In the genomic region with DNA sequence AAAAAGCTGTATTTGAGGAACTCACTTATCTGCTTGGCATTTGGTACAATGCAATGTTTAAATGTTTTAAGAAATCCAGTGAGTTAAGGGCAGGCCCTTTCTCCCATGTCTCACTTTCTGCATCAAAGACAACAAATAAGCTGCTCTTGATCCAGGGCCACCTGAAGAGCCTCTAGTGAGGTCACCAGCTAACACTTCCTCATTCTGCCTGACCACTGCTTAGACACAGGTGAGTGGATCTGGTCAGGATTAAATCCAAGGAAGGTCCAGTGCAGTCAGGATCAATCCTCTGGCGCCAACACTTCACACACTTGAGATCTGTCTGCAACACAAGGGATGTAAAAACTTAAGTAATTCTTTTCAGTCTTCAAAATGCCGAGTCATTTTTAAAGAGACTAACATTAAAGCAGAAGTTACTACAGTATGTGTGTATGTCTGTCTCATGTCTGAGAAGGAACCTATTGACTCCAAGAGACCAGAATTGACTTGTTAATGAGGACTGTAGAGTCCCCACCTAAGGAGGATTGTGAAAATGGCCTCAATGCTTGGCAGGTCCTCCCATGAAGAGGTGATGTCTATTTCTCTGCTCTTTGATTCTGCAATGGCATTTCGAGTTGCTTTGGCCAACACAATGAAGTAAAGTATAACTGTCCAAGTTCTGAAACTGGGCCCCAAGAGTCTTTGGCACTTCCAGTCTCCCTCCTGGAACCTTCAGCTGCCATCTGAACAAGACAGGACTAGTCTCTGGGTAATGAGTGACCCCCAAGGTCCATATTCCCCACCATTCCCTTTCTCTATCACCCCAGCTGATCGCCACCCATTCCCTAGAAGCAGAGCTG, we compare ENCODE assay signal across 11 cellular contexts. TPM values are rescaled to one million over a fixed set of nuclear protein-coding genes. Genes with fewer than 3 reads are reported as not detected.
DNase-seq lines count a peak whose midpoint lies in the region; ATAC-seq and TF ChIP-seq lines count a peak whose summit lies in the region.
"Had no signal": no experiment of that assay in that cellular context is flagged by ENCODE, and none has a peak within 500 bp of the region (broad histone marks: within the 10 kb centered on the region; RNA-seq: fewer than 3 reads in every experiment).

No MANE protein-coding gene starts in this region.

- H3K9me3 ChIP-seq in tibial artery: no peaks in the 10 kb centered on the region

- no peak overlapping the region for H3K4me3 Mint-ChIP-seq in activated T-cell treated with anti-CD3 and anti-CD28 coated beads, Interleukin-2, amount 50 U/mL, for 72 hours
- H3K4me3 Mint-ChIP-seq: nephron had no signal

- H3K27ac Mint-ChIP-seq in activated T-cell treated with anti-CD3 and anti-CD28 coated beads, Interleukin-2, amount 50 U/mL, for 72 hours: peak overlapping the region; percentile 8
- H3K27ac Mint-ChIP-seq: nephron had no signal

- peaks cover 0 to 2% of the 10 kb centered on the region in 2 donors for H3K36me3 Mint-ChIP-seq in activated T-cell treated with anti-CD3 and anti-CD28 coated beads, Interleukin-2, amount 50 U/mL, for 72 hours (ENCODE audit: insufficient read depth in 2 of 2)

- peaks cover 0 to 92% (median 60%) of the 10 kb centered on the region in 4 donors for H3K4me1 ChIP-seq in tibial artery

- TF ChIP-seq CTCF in tibial artery (IDR thresholded peaks at IDR 0.05): no peak

- H3K27me3 Mint-ChIP-seq in activated T-cell treated with anti-CD3 and anti-CD28 coated beads, Interleukin-2, amount 50 U/mL, for 72 hours (ENCODE audit: low read depth): no peaks in the 10 kb centered on the region

- no peak for DNase-seq in activated T-cell treated with anti-CD3 and anti-CD28 coated beads, Interleukin-2, amount 50 U/mL, for 72 hours
- no peak for DNase-seq in activated T-cell treated with anti-CD3 and anti-CD28 coated beads for 4 hours
- DNase-seq in tibial artery: no peak
- DNase-seq: foreskin melanocyte, NCI-H510A had no signal

- no peak for ATAC-seq in activated T-cell treated with anti-CD3 and anti-CD28 coated beads, Interleukin-2, amount 50 U/mL, for 72 hours (replicated peaks in 1 of 2)
- ATAC-seq in HG03565 (IDR thresholded peaks at IDR 0.05; ENCODE audit: unreplicated experiment) (peak; percentile 38), esophagus mucosa (peak; percentile 8), GM21576 (IDR thresholded peaks at IDR 0.05; ENCODE audit: unreplicated experiment) (no peak), HG02870 (IDR thresholded peaks at IDR 0.05; ENCODE audit: unreplicated experiment) (no peak), HG03175 (IDR thresholded peaks at IDR 0.05; ENCODE audit: unreplicated experiment) (no peak)

- peaks cover 30% of the 10 kb centered on the region for H3K4me1 Mint-ChIP-seq in activated T-cell treated with anti-CD3 and anti-CD28 coated beads, Interleukin-2, amount 50 U/mL, for 72 hours (ENCODE audit: low read depth)

- H3K4me3 ChIP-seq in tibial artery: no peak overlapping the region

- no peaks in the 10 kb centered on the region for H3K9me3 Mint-ChIP-seq in activated T-cell treated with anti-CD3 and anti-CD28 coated beads, Interleukin-2, amount 50 U/mL, for 72 hours
- H3K9me3 Mint-ChIP-seq: nephron had no signal

- no peaks in the 10 kb centered on the region for H3K27me3 ChIP-seq in tibial artery

- intact Hi-C loops in tibial artery (cut with DNase I; ENCODE audit: low total_unique reads): no loop called here

- peak overlapping the region; percentile 77 to 80 for H3K27ac ChIP-seq in tibial artery

- H3K36me3 ChIP-seq in tibial artery: no peaks in the 10 kb centered on the region

RNA-seq across cellular contexts. Expression of a gene that starts 43.1 kb away (rescaled TPM):
- 10 to 100 TPM; 49.4 to 55.1 TPM for total RNA-seq in activated T-cell treated with anti-CD3 and anti-CD28 coated beads, Interleukin-2, amount 50 U/mL, for 72 hours
- total RNA-seq in esophagus mucosa: 28.3 TPM

Comparison
In these comparisons a context has a peak if more than half of its experiments do, and no peak if none do; other contexts are left out.
1. ATAC-seq: peak in HG03565 (single experiment) and esophagus mucosa (single experiment); none in activated T-cell treated with anti-CD3 and anti-CD28 coated beads, Interleukin-2, amount 50 U/mL, for 72 hours (0 of 2), GM21576 (single experiment), HG02870 (single experiment) and HG03175 (single experiment).